In genomic region chr20:1373614-1374013, GRCh38 we compare ENCODE assay signal across 14 cellular contexts. TPM values are rescaled to one million over a fixed set of nuclear protein-coding genes. Genes with fewer than 3 reads are reported as not detected.
DNase-seq lines count a peak whose midpoint lies in the region.
"Had no signal": no experiment of that assay in that cellular context is flagged by ENCODE, and none has a peak within 500 bp of the region (broad histone marks: within the 10 kb centered on the region; RNA-seq: fewer than 3 reads in every experiment).

No MANE protein-coding gene starts in this region.

- H3K4me1 ChIP-seq in BLaER1 treated with 17β-estradiol and CSF1 and Interleukin-3, amounts not matched to agents 10 nM and 100 nM = peaks cover 50 to 88% (median 78%) of the 10 kb centered on the region in 10 experiments

- DNase-seq in SK-MEL-5 (ENCODE audit: low read depth, low spot score) = peak; percentile 92
- peak; percentile 86 for DNase-seq in foreskin melanocyte
- DNase-seq in nucleus accumbens (lab: John Stamatoyannopoulos, UW) = peak in 48 of 56 donors; percentile 14 to 86 (median 67)
- DNase-seq in GF-D8 (lab: John Stamatoyannopoulos, UW) = no peak
- no peak for DNase-seq in activated effector memory CD4-positive, alpha-beta T cell treated with Interleukin-2 at 50 U/mL for 16 hours
- no peak for DNase-seq in GDM1 (lab: John Stamatoyannopoulos, UW)
- no peak for DNase-seq in OCI-M2 (lab: John Stamatoyannopoulos, UW; ENCODE audit: unreplicated experiment)
- DNase-seq: Caco-2; cerebellar nuclear complex; NCI-H187; NCI-H774; SJCRH30; stimulated activated naive CD8-positive, alpha-beta T cell treated with anti-CD3 and anti-CD28 coated beads, Interleukin-15, Interleukin-2, amounts not matched to agents 100 U/mL and 50 U/mL, for 24 hours had no signal

- no peaks in the 10 kb centered on the region for H3K27me3 ChIP-seq in BLaER1 treated with 17β-estradiol and CSF1 and Interleukin-3, amounts not matched to agents 10 nM and 100 nM
- H3K27me3 ChIP-seq: SJCRH30 had no signal

- peak overlapping the region in 1 of 11 experiments; percentile 9; a peak in 1 of 22 replicates for H3K9ac ChIP-seq in BLaER1 treated with 17β-estradiol and CSF1 and Interleukin-3, amounts not matched to agents 10 nM and 100 nM

- H3K4me3 ChIP-seq in BLaER1 treated with 17β-estradiol and CSF1 and Interleukin-3, amounts not matched to agents 10 nM and 100 nM = no peak overlapping the region
- H3K4me3 ChIP-seq: SJCRH30 had no signal

- in situ Hi-C loops in SK-MEL-5 (cut with HindIII; ENCODE audit: low pct_unique_long_range_greater_than_20kb, low sequenced_read_pairs) = no loop called here

- H4K20me1 ChIP-seq in BLaER1 treated with 17β-estradiol and CSF1 and Interleukin-3, amounts not matched to agents 10 nM and 100 nM = peaks cover 45 to 99% (median 93%) of the 10 kb centered on the region in 11 experiments

- peaks cover 56 to 84% (median 72%) of the 10 kb centered on the region in 11 experiments for H3K36me3 ChIP-seq in BLaER1 treated with 17β-estradiol and CSF1 and Interleukin-3, amounts not matched to agents 10 nM and 100 nM

- peak overlapping the region in 8 of 11 experiments; percentile 6 to 81 (median 41); a peak in 7 of 22 replicates for H3K27ac ChIP-seq in BLaER1 treated with 17β-estradiol and CSF1 and Interleukin-3, amounts not matched to agents 10 nM and 100 nM
- H3K27ac ChIP-seq: SJCRH30 had no signal

- peak overlapping the region in 9 of 11 experiments; percentile 44 to 94 (median 87); a peak in 21 of 22 replicates for H3K4me2 ChIP-seq in BLaER1 treated with 17β-estradiol and CSF1 and Interleukin-3, amounts not matched to agents 10 nM and 100 nM

- no peaks in the 10 kb centered on the region for H3K9me3 ChIP-seq in BLaER1 treated with 17β-estradiol and CSF1 and Interleukin-3, amounts not matched to agents 10 nM and 100 nM (replicated peaks in 1 of 11)
- H3K9me3 ChIP-seq: Caco-2, SJCRH30 had no signal

RNA-seq across cellular contexts. Expression of gene FKBP1A, which starts 19.2 kb away (rescaled TPM):
- total RNA-seq in SK-MEL-5 (2014; rRNA removed; shearing (Covaris generic)) = 219 and 227 TPM in 2 replicates
- 1,255 and 1,259 TPM in 2 replicates for polyA plus RNA-seq in SK-MEL-5 (2015; cell fraction: cytosol; rRNA removed)
- 193 and 209 TPM in 2 replicates for polyA plus RNA-seq in SK-MEL-5 (2015; cell fraction: nucleus; rRNA removed)

RNA-seq across cellular contexts. Expression of gene SDCBP2, which starts 44.7 kb away (rescaled TPM):
- 0.32 and 0.50 TPM in 2 replicates for total RNA-seq in SK-MEL-5 (2014; rRNA removed; shearing (Covaris generic))
- polyA plus RNA-seq in SK-MEL-5 (2015; cell fraction: cytosol; rRNA removed) = 0.19 and 0.69 TPM in 2 replicates
- 0.26 and 0.76 TPM in 2 replicates for polyA plus RNA-seq in SK-MEL-5 (2015; cell fraction: nucleus; rRNA removed)

Comparison
In these comparisons a context has a peak if more than half of its experiments do, and no peak if none do; other contexts are left out.
1. DNase-seq: peak in SK-MEL-5 (single experiment), foreskin melanocyte (single experiment) and nucleus accumbens (48 of 56); none in GF-D8 (single experiment), activated effector memory CD4-positive, alpha-beta T cell treated with Interleukin-2 at 50 U/mL for 16 hours (single experiment), GDM1 (single experiment) and OCI-M2 (single experiment).